Comparison of ENCODE assay signal across 8 cellular contexts in genomic region chr9:131395745-131396479, GRCh38. TPM values are rescaled to one million over a fixed set of nuclear protein-coding genes. Genes with fewer than 3 reads are reported as not detected.
DNase-seq lines count a peak whose midpoint lies in the region; ATAC-seq, FAIRE-seq and TF ChIP-seq lines count a peak whose summit lies in the region.

No MANE protein-coding gene starts in this region.

- peak overlapping the region; percentile 93 for H3K4me3 Mint-ChIP-seq in chondrocyte (ENCODE audit: unreplicated experiment)
- H3K4me3 Mint-ChIP-seq in naive thymus-derived CD8-positive, alpha-beta T cell, result peak overlapping the region; percentile 93 to 97 (median 94)

- H3K27me3 ChIP-seq in BJ (ENCODE audit: control insufficient read depth, insufficient read depth, low read length), result no peaks in the 10 kb centered on the region

- H3K27me3 Mint-ChIP-seq in chondrocyte (ENCODE audit: low read depth), result no peaks in the 10 kb centered on the region
- H3K27me3 Mint-ChIP-seq in naive thymus-derived CD8-positive, alpha-beta T cell, result no peaks in the 10 kb centered on the region

- TF ChIP-seq CTCF in BJ (IDR thresholded peaks at IDR 0.05; ENCODE audit: insufficient read depth, low read depth, low read length), result 0 out of 2 replicates have a peak, but pooled peaks have one; percentile 11
- TF ChIP-seq CTCF in LNCaP clone FGC (IDR thresholded peaks at IDR 0.05; ENCODE audit: control insufficient read depth, extremely low read depth, insufficient read depth), result 0 out of 2 replicates have a peak, but pooled peaks have one; percentile 21
- TF ChIP-seq CTCF in chondrocyte (IDR thresholded peaks at IDR 0.05), result no peak

- H3K4me1 Mint-ChIP-seq in chondrocyte (ENCODE audit: low read depth), result peaks cover 61% of the 10 kb centered on the region
- peaks cover 37 to 66% (median 65%) of the 10 kb centered on the region in 4 donors for H3K4me1 Mint-ChIP-seq in naive thymus-derived CD8-positive, alpha-beta T cell

- peak overlapping the region; percentile 54 for H3K4me3 ChIP-seq in BJ (ENCODE audit: low read depth, low read length)
- H3K4me3 ChIP-seq in LNCaP clone FGC (ENCODE audit: low read depth, low read length), result peak overlapping the region; percentile 68

- no peaks in the 10 kb centered on the region; the same call in 1 of the 2 replicates for H3K36me3 ChIP-seq in BJ (ENCODE audit: control insufficient read depth, insufficient read depth, low read length)

- H3K36me3 Mint-ChIP-seq in chondrocyte (ENCODE audit: low read depth), result no peaks in the 10 kb centered on the region
- H3K36me3 Mint-ChIP-seq in naive thymus-derived CD8-positive, alpha-beta T cell, result no peaks in the 10 kb centered on the region

- POLR2A ChIA-PET in BJ (lab: Charles Lee), result interaction anchor here (0.8 kb wide), 1 partner anchor 10 kb away, joined by 3 read pairs; no protein-coding TSS in a partner anchor
- POLR2A ChIA-PET in naive thymus-derived CD8-positive, alpha-beta T cell (lab: Charles Lee), result interaction anchor here (0.7 to 5.7 kb wide), 10 partner anchors 8 to 349 kb away, joined by 3 to 73 read pairs (median 4); no protein-coding TSS in a partner anchor

- no peak for TF ChIP-seq POLR2A in GM12892 (IDR thresholded peaks at IDR 0.05; ENCODE audit: low read depth, low read length)

- peak overlapping the region; percentile 97 for H3K27ac Mint-ChIP-seq in chondrocyte (ENCODE audit: unreplicated experiment)
- peak overlapping the region; percentile 93 to 98 (median 96) for H3K27ac Mint-ChIP-seq in naive thymus-derived CD8-positive, alpha-beta T cell

- CTCF ChIA-PET in BJ (lab: Yijun Ruan, JAX), result interaction anchor here (1.4 kb wide), 1 partner anchor 29 kb away, joined by 4 read pairs; no protein-coding TSS in a partner anchor

- no peak for DNase-seq in BJ (ENCODE audit: low read depth)
- no peak for DNase-seq in LNCaP clone FGC (ENCODE audit: low read depth)
- DNase-seq in chondrocyte (ENCODE audit: low spot score), result no peak
- DNase-seq in naive thymus-derived CD8-positive, alpha-beta T cell, result no peak
- DNase-seq in GOT3 (lab: John Stamatoyannopoulos, UW), result no peak
- no peak for DNase-seq in middle frontal gyrus (ENCODE audit: extremely low spot score, low spot score)
- DNase-seq in NCI-H226, result no peak
- DNase-seq in GM12892 (ENCODE audit: insufficient read length), result no peak

- FAIRE-seq in GM12892 (lab: Jason Lieb, UNC), result no peak

- ATAC-seq in naive thymus-derived CD8-positive, alpha-beta T cell, result no peak

- no peaks in the 10 kb centered on the region for H3K9me3 Mint-ChIP-seq in chondrocyte (ENCODE audit: low read depth)
- H3K9me3 Mint-ChIP-seq in naive thymus-derived CD8-positive, alpha-beta T cell, result no peaks in the 10 kb centered on the region

RNA-seq across cellular contexts. Expression of gene PRRC2B, which starts 2.0 kb away (rescaled TPM):
- 19.3 and 25.8 TPM in 2 replicates for polyA plus RNA-seq in BJ (2011; rRNA removed)
- 32.4 and 61.4 TPM in 2 replicates for polyA minus RNA-seq in BJ (2011; rRNA and poly(A)+ RNA removed)
- total RNA-seq in chondrocyte, result 233 to 235 TPM (median 235 TPM) in 3 replicates
- total RNA-seq in naive thymus-derived CD8-positive, alpha-beta T cell, result 100 to 1,000 TPM; 383 to 386 TPM
- polyA plus RNA-seq in naive thymus-derived CD8-positive, alpha-beta T cell, result 10 to 100 TPM; 13.4 to 56.3 (median 27.9) TPM
- 44.9 TPM for polyA plus RNA-seq in GM12892 (2012; ENCODE audit: missing spikeins)
